ENCODE assay signal across 8 cellular contexts in genomic region chr3:129829640-129830039, GRCh38.
DNase-seq lines count a peak whose midpoint lies in the region; ATAC-seq and TF ChIP-seq lines count a peak whose summit lies in the region.

No MANE protein-coding gene starts in this region.

- H3K27me3 Mint-ChIP-seq in endothelial cell (ENCODE audit: unreplicated experiment) = peaks cover 1% of the 10 kb centered on the region

- peaks cover 26% of the 10 kb centered on the region for H3K4me1 Mint-ChIP-seq in endothelial cell (ENCODE audit: unreplicated experiment)

- H3K9me3 ChIP-seq in mesodermal cell (ENCODE audit: control insufficient read depth, low read length) (no peaks in the 10 kb centered on the region), aorta (ENCODE audit: control insufficient read depth, low read length) (no peaks in the 10 kb centered on the region)

- H3K36me3 ChIP-seq in mesodermal cell (ENCODE audit: control insufficient read depth, insufficient read depth, low read length) (peaks cover 4% of the 10 kb centered on the region), aorta (ENCODE audit: control insufficient read depth in 1 of 2, insufficient read depth in 2 of 2, low read length in 1 of 2) (peaks cover 0 to 2% of the 10 kb centered on the region in 2 donors)

- H3K36me3 Mint-ChIP-seq in endothelial cell (ENCODE audit: low read depth, unreplicated experiment) = peaks cover 11% of the 10 kb centered on the region

- H3K27ac ChIP-seq in mesodermal cell (ENCODE audit: low read depth, low read length, severe bottlenecking) = peak overlapping the region; percentile 3
- H3K27ac ChIP-seq in aorta (ENCODE audit: low read depth in 1 of 2, low read length in 2 of 2) = no peak overlapping the region

- H3K27ac Mint-ChIP-seq in endothelial cell (ENCODE audit: unreplicated experiment) = no peak overlapping the region

- intact Hi-C loops in aorta (cut with DNase I) = loop anchor here (2.0 to 10.0 kb wide), 7 partner anchors 103 to 445 kb away; no protein-coding TSS in a partner anchor

- peak; percentile 18 for TF ChIP-seq CTCF in endothelial cell (IDR thresholded peaks at IDR 0.05; ENCODE audit: unreplicated experiment)

- H3K27me3 ChIP-seq in aorta (ENCODE audit: control insufficient read depth in 1 of 2, insufficient read depth in 2 of 2, low read length in 1 of 2) = no peaks in the 10 kb centered on the region

- H3K9me3 Mint-ChIP-seq in endothelial cell (ENCODE audit: unreplicated experiment) = no peaks in the 10 kb centered on the region

- H3K4me1 ChIP-seq in mesodermal cell (ENCODE audit: control insufficient read depth, insufficient read depth, low read length, poor library complexity, severe bottlenecking) (no peaks in the 10 kb centered on the region), aorta (ENCODE audit: control insufficient read depth in 1 of 2, insufficient read depth in 2 of 2, low read length in 2 of 2) (no peaks in the 10 kb centered on the region)

- DNase-seq in stimulated activated CD4-positive, alpha-beta T cell treated with anti-CD3 and anti-CD28 coated beads, Interleukin-4, amount 100 ng/mL, for 24 hours = peak; percentile 19
- no peak for DNase-seq in stimulated activated CD4-positive, alpha-beta T cell treated with anti-CD3 and anti-CD28 coated beads, Interleukin-4, amount 100 ng/mL, for 1 hour
- DNase-seq in NCI-H1417 (lab: John Stamatoyannopoulos, UW) (peak; percentile 32 to 82 (median 42)), SW 1271 (lab: John Stamatoyannopoulos, UW) (peak; percentile 64 to 88), endothelial cell (ENCODE audit: low spot score) (peak; percentile 22), aorta (peak in 1 of 2 donors; percentile 51)

- ATAC-seq in aorta (ENCODE audit: low FRiP score) (peak; percentile 77), GM18520 (IDR thresholded peaks at IDR 0.05; ENCODE audit: unreplicated experiment) (no peak)

- H3K4me3 Mint-ChIP-seq in endothelial cell (ENCODE audit: unreplicated experiment) = no peak overlapping the region

- H3K4me3 ChIP-seq in mesodermal cell (ENCODE audit: extremely low read depth, insufficient read depth, low read length, poor library complexity, severe bottlenecking) (no peak overlapping the region), aorta (ENCODE audit: low read length in 2 of 2) (no peak overlapping the region)
